In genomic region chr6:122491915-122492537, GRCh38 we compare ENCODE assay signal across 8 cellular contexts. TPM values are rescaled to one million over a fixed set of nuclear protein-coding genes. Genes with fewer than 3 reads are reported as not detected.
A peak's percentile ranks its signal among the peaks of the same experiment; 100 is the strongest.
DNase-seq lines count a peak whose midpoint lies in the region; ATAC-seq and TF ChIP-seq lines count a peak whose summit lies in the region.

No MANE protein-coding gene starts in this region.

- WGBS in lung, 2 donors = 22 to 23% methylated on average over 7 of the region's 7 CpGs

- TF ChIP-seq CTCF in colonic mucosa (IDR thresholded peaks at IDR 0.05) (peak; percentile 73), lung (IDR thresholded peaks at IDR 0.05; ENCODE audit: control extremely low read depth, extremely low read depth) (peak; percentile 54)

- no peaks in the 10 kb centered on the region for H3K4me1 ChIP-seq in CD8-positive, alpha-beta memory T cell (ENCODE audit: insufficient read depth, low read length)
- H3K4me1 ChIP-seq in colonic mucosa (no peaks in the 10 kb centered on the region), lung (ENCODE audit: control insufficient read depth in 2 of 2, insufficient read depth in 2 of 2, low read length in 2 of 2) (peaks cover 0 to 8% of the 10 kb centered on the region in 2 donors)

- H3K4me3 ChIP-seq in CD8-positive, alpha-beta memory T cell (ENCODE audit: low read length) = no peak overlapping the region
- no peak overlapping the region for H3K4me3 ChIP-seq in colonic mucosa
- H3K4me3 ChIP-seq in lung = no peak overlapping the region

- peaks cover 4 to 6% (median 4%) of the 10 kb centered on the region in 3 donors for H3K4me1 Mint-ChIP-seq in CD8-positive, alpha-beta memory T cell

- no peak overlapping the region for H3K27ac Mint-ChIP-seq in CD8-positive, alpha-beta memory T cell

- peaks cover 4 to 14% of the 10 kb centered on the region in 2 donors for H3K27me3 Mint-ChIP-seq in CD8-positive, alpha-beta memory T cell

- H3K9me3 Mint-ChIP-seq in CD8-positive, alpha-beta memory T cell = peaks cover 8 to 12% (median 11%) of the 10 kb centered on the region in 5 donors

- H3K9me3 ChIP-seq in CD8-positive, alpha-beta memory T cell (ENCODE audit: low read length) = peaks cover 8% of the 10 kb centered on the region
- no peaks in the 10 kb centered on the region for H3K9me3 ChIP-seq in colonic mucosa
- peaks cover 0 to 3% of the 10 kb centered on the region in 2 donors for H3K9me3 ChIP-seq in lung (ENCODE audit: control insufficient read depth in 2 of 2, insufficient read depth in 1 of 2, low read length in 1 of 2)

- no peaks in the 10 kb centered on the region for H3K27me3 ChIP-seq in CD8-positive, alpha-beta memory T cell (ENCODE audit: insufficient read depth, low read length, poor library complexity, severe bottlenecking)
- H3K27me3 ChIP-seq in colonic mucosa (no peaks in the 10 kb centered on the region), lung (ENCODE audit: control insufficient read depth, insufficient read depth) (no peaks in the 10 kb centered on the region)

- ATAC-seq in GM19397 (IDR thresholded peaks at IDR 0.05; ENCODE audit: unreplicated experiment) = peak; percentile 92
- ATAC-seq in HG03457 (IDR thresholded peaks at IDR 0.05; ENCODE audit: unreplicated experiment) = peak; percentile 85
- peak; percentile 92 for ATAC-seq in lung (ENCODE audit: insufficient read depth, low FRiP score)

- no peak overlapping the region for H3K27ac ChIP-seq in CD8-positive, alpha-beta memory T cell (ENCODE audit: low read depth, low read length)
- no peak overlapping the region for H3K27ac ChIP-seq in colonic mucosa
- H3K27ac ChIP-seq in lung (ENCODE audit: low read depth in 1 of 2, low read length in 1 of 2) = no peak overlapping the region

- POLR2A ChIA-PET in CD8-positive, alpha-beta memory T cell (lab: Charles Lee) = no interaction called here

- peak overlapping the region in 1 of 7 donors; percentile 3 for H3K4me3 Mint-ChIP-seq in CD8-positive, alpha-beta memory T cell

- intact Hi-C loops in colonic mucosa (cut with DNase I) = loop anchor here (5.0 kb wide), 1 partner anchor 40 kb away; no protein-coding TSS in a partner anchor

- CTCF ChIA-PET in CD8-positive, alpha-beta memory T cell (lab: Charles Lee) = interaction anchor here (0.8 to 6.5 kb wide), 9 partner anchors 12 to 168 kb away, joined by 3 to 70 read pairs (median 3); no protein-coding TSS in a partner anchor

- no peaks in the 10 kb centered on the region for H3K36me3 ChIP-seq in CD8-positive, alpha-beta memory T cell (ENCODE audit: insufficient read depth, low read length)
- H3K36me3 ChIP-seq in colonic mucosa (no peaks in the 10 kb centered on the region), lung (ENCODE audit: control insufficient read depth in 2 of 2, insufficient read depth in 2 of 2, low read length in 2 of 2) (no peaks in the 10 kb centered on the region)

- no peak overlapping the region for H3K9ac ChIP-seq in colonic mucosa (ENCODE audit: low read depth in 2 of 2, low read length in 2 of 2)

- peak; percentile 46 to 73 (median 54) for DNase-seq in CD8-positive, alpha-beta memory T cell
- DNase-seq in NCI-H524 (lab: John Stamatoyannopoulos, UW) = peak; percentile 66 to 75
- DNase-seq in activated CD4-positive, alpha-beta T cell treated with anti-CD3 and anti-CD28 coated beads for 48 hours = peak; percentile 80
- peak; percentile 79 for DNase-seq in colonic mucosa
- peak; percentile 70 for DNase-seq in lung (ENCODE audit: low spot score)
- peak; percentile 43 for DNase-seq in stimulated activated CD8-positive, alpha-beta memory T cell treated with anti-CD3 and anti-CD28 coated beads, Interleukin-15, amount 100 ng/mL, for 1 hour (ENCODE audit: low read depth)

- H3K36me3 Mint-ChIP-seq in CD8-positive, alpha-beta memory T cell = no peaks in the 10 kb centered on the region

RNA-seq across cellular contexts. Expression of gene SERINC1, which starts 20.4 kb away (rescaled TPM):
- 10 to 100 TPM; 61.7 to 62.9 TPM for total RNA-seq in CD8-positive, alpha-beta memory T cell
- polyA plus RNA-seq in CD8-positive, alpha-beta memory T cell = 130 TPM
- total RNA-seq in colonic mucosa (100 to 1,000 TPM in 1 of 2 donors, 10 to 100 TPM in 1; 83.1 to 136 TPM), lung (100 to 1,000 TPM; 130 to 226 TPM)
- 100 to 1,000 TPM in 1 of 2 donors, 10 to 100 TPM in 1; 50.1 to 125 TPM for polyA plus RNA-seq in lung
